In the genomic region with DNA sequence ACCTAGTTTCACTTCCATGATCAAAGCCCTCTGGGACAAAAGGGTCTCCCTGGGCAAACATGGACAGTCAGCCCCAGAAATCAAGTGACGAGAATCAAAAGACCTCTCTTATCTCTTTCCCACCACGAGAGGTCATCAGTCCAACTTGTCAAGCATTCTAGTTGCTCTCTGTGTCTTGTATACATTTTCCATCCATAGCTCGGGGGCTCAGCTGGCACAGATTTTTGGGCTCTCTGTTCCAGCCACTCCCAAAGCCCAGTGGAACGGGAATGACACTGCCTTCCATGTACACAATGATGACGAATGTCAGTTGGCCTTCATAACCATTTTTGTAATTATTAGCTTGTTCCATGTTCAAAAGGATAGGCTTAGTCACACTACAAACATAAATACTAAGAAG, we compare ENCODE assay signal across 1 cellular context.
TF ChIP-seq lines count a peak whose summit lies in the region.

No MANE protein-coding gene starts in this region.

TF ChIP-seq in HepG2, 621 proteins besides CTCF, POLR2A, EP300 and RAD21:
- TF ChIP-seq CREB1 (IDR thresholded peaks at IDR 0.05): peak; percentile 35; the same call in 1 of the 2 replicates
- TF ChIP-seq CREB1 (CRISPR knock-in tag; IDR thresholded peaks at IDR 0.05): no peak
- TF ChIP-seq ZNF205 (CRISPR knock-in tag; IDR thresholded peaks at IDR 0.05): no peak
